ENCODE assay signal across 1 cellular context in genomic region chr1:31586376-31587327, GRCh38.
TF ChIP-seq lines count a peak whose summit lies in the region.

No MANE protein-coding gene starts in this region.

TF ChIP-seq in HepG2, 621 proteins besides CTCF, POLR2A, EP300 and RAD21:
- TF ChIP-seq HNRNPK (IDR thresholded peaks at IDR 0.05; ENCODE audit: low read depth, low read length, poor library complexity, severe bottlenecking), result peak; percentile 34
- TF ChIP-seq RBFOX2 (IDR thresholded peaks at IDR 0.05; ENCODE audit: low read depth, low read length), result peak; percentile 68
- TF ChIP-seq AGO2 (optimal IDR thresholded peaks at IDR 0.05; ENCODE audit: low read depth, low read length), result peak; percentile 58
- no peak for TF ChIP-seq LBX2 (CRISPR knock-in tag; IDR thresholded peaks at IDR 0.05; ENCODE audit: borderline replicate concordance)
